Comparison of ENCODE assay signal across 16 cellular contexts in genomic region chr3:117998071-117998470, GRCh38.
A peak's percentile ranks its signal among the peaks of the same experiment; 100 is the strongest.
DNase-seq lines count a peak whose midpoint lies in the region; ATAC-seq, FAIRE-seq and TF ChIP-seq lines count a peak whose summit lies in the region.
"Had no signal": no experiment of that assay in that cellular context is flagged by ENCODE, and none has a peak within 500 bp of the region (broad histone marks: within the 10 kb centered on the region; RNA-seq: fewer than 3 reads in every experiment).

No MANE protein-coding gene starts in this region.

- intact Hi-C loops in GM12878 (cut with micrococcal nuclease; ENCODE audit: unreplicated experiment) = loop anchor here (5.0 kb wide), 1 partner anchor 819 kb away; no protein-coding TSS in a partner anchor

- 41% methylated on average over 4 of the region's 4 CpGs for WGBS in SK-N-SH (ENCODE audit: low lambda C conversion rate)
- WGBS in GM12878 (ENCODE audit: insufficient coverage, insufficient replicate concordance, low lambda C conversion rate, missing lambda C conversion rate) = 8% methylated on average over 4 of the region's 4 CpGs

- no peak for FAIRE-seq in GM12878 (lab: Jason Lieb, UNC)
- FAIRE-seq: K562, RCC 7860 had no signal

- H3K79me2 ChIP-seq in SK-N-SH (ENCODE audit: insufficient read depth) (no peaks in the 10 kb centered on the region), GM12878 (ENCODE audit: control insufficient read depth, insufficient read depth, low read length) (no peaks in the 10 kb centered on the region)

- TF ChIP-seq POLR2A in GM12878 (IDR thresholded peaks at IDR 0.05; ENCODE audit: low read depth, low read length) = no peak

- H3K27me3 ChIP-seq in SK-N-SH (ENCODE audit: insufficient read depth) = no peaks in the 10 kb centered on the region
- H3K27me3 ChIP-seq in GM12878 (replicated peaks in 1 of 2; ENCODE audit: control insufficient read depth in 2 of 2, insufficient read depth in 2 of 2, low read length in 1 of 2) = no peaks in the 10 kb centered on the region; a peak in 1 of 4 replicates

- H3K4me2 ChIP-seq in SK-N-SH (no peak overlapping the region), GM12878 (ENCODE audit: control insufficient read depth, insufficient read depth) (no peak overlapping the region)

- H3F3A ChIP-seq in SK-N-SH (replicated peaks; ENCODE audit: insufficient read depth) = no peaks in the 10 kb centered on the region

- no peak overlapping the region for H3K27ac ChIP-seq in SK-N-SH (ENCODE audit: low read depth in 2 of 2, low read length in 1 of 2)
- H3K27ac ChIP-seq in GM12878 (ENCODE audit: control insufficient read depth, insufficient read depth) = no peak overlapping the region
- H3K27ac ChIP-seq: cardiac muscle cell had no signal

- H4K20me1 ChIP-seq in SK-N-SH (ENCODE audit: insufficient read depth) = no peaks in the 10 kb centered on the region
- no peaks in the 10 kb centered on the region for H4K20me1 ChIP-seq in GM12878 (ENCODE audit: control insufficient read depth, insufficient read depth)

- TF ChIP-seq EP300 in SK-N-SH (IDR thresholded peaks at IDR 0.05; ENCODE audit: borderline replicate concordance in 1 of 2, low read depth in 1 of 2, low read length in 1 of 2) = no peak
- TF ChIP-seq EP300 in GM12878 (IDR thresholded peaks at IDR 0.05; ENCODE audit: borderline replicate concordance in 1 of 2, control insufficient read depth in 1 of 2, low read depth in 2 of 2, low read length in 2 of 2) = no peak

- no peak overlapping the region for H3K27ac Mint-ChIP-seq in T-helper 17 cell
- H3K27ac Mint-ChIP-seq: activated naive CD4-positive, alpha-beta T cell treated with anti-CD3 and anti-CD28 coated beads for 36 hours; endodermal cell; GM23338 had no signal

- no peak overlapping the region for H3K9ac ChIP-seq in SK-N-SH
- H3K9ac ChIP-seq in GM12878 (ENCODE audit: control insufficient read depth, insufficient read depth, low read length) = no peak overlapping the region

- no peaks in the 10 kb centered on the region for H3K4me1 Mint-ChIP-seq in T-helper 17 cell

- POLR2A ChIA-PET in SK-N-SH (lab: Yijun Ruan, JAX) = interaction anchor here (0.8 to 1.9 kb wide), 3 partner anchors 87 to 632 kb away, joined by 3 to 13 read pairs (median 4); no protein-coding TSS in a partner anchor
- POLR2A ChIA-PET in GM12878 (lab: Charles Lee) = no interaction called here

- no peaks in the 10 kb centered on the region for H3K9me2 ChIP-seq in SK-N-SH

- CTCF ChIA-PET in SK-N-SH (lab: Yijun Ruan, JAX) (interaction anchor here (0.6 to 3.7 kb wide), 53 partner anchors 9 to 1227 kb away, joined by 3 to 25 read pairs (median 4); no protein-coding TSS in a partner anchor), GM12878 (lab: Yijun Ruan, JAX) (interaction anchor here (0.7 to 1.7 kb wide), 12 partner anchors 10 to 1126 kb away, joined by 3 to 11 read pairs (median 4); no protein-coding TSS in a partner anchor)

- no peak overlapping the region for H2AFZ ChIP-seq in SK-N-SH (ENCODE audit: low read depth)
- no peak overlapping the region for H2AFZ ChIP-seq in GM12878 (ENCODE audit: control insufficient read depth, low read depth, low read length)

- RAD21 ChIA-PET in GM12878 (lab: Charles Lee; ENCODE audit: unreplicated experiment) = interaction anchor here (0.6 to 1.3 kb wide), 2 partner anchors 338 to 415 kb away, joined by 3 to 4 read pairs; no protein-coding TSS in a partner anchor

- TF ChIP-seq RAD21 in SK-N-SH (IDR thresholded peaks at IDR 0.05; ENCODE audit: low read length) (no peak), GM12878 (IDR thresholded peaks at IDR 0.05; ENCODE audit: insufficient read depth, low read depth, low read length) (no peak)

- no peaks in the 10 kb centered on the region for H3K9me3 ChIP-seq in SK-N-SH
- H3K9me3 ChIP-seq in GM12878 (replicated peaks; ENCODE audit: control insufficient read depth, insufficient read depth, low read length) = no peaks in the 10 kb centered on the region
- peaks cover 2% of the 10 kb centered on the region for H3K9me3 ChIP-seq in T-helper 17 cell (ENCODE audit: control insufficient read depth, low read length, poor library complexity, severe bottlenecking)

- in situ Hi-C loops in GM12878 (cut with MboI) = no loop called here

- SMC1A ChIA-PET in GM12878 (lab: Charles Lee; ENCODE audit: uncharacterized antibody, unreplicated experiment) = no interaction called here

- no peak overlapping the region for H3K4me3 Mint-ChIP-seq in T-helper 17 cell
- H3K4me3 Mint-ChIP-seq: activated naive CD4-positive, alpha-beta T cell treated with anti-CD3 and anti-CD28 coated beads for 36 hours; endodermal cell; GM23338 had no signal

- H3K27me3 Mint-ChIP-seq in T-helper 17 cell = peaks cover 10% of the 10 kb centered on the region

- peak; percentile 16; the same call in 1 of the 3 replicates for ATAC-seq in SK-N-SH treated with all-trans-retinoic acid at 6 μM for 48 hours
- peak; percentile 24; the same call in 2 of the 3 replicates for ATAC-seq in GM12878
- no peak for ATAC-seq in T-helper 17 cell
- no peak for ATAC-seq in HG03571 (IDR thresholded peaks at IDR 0.05; ENCODE audit: unreplicated experiment)

- H3K4me1 ChIP-seq in SK-N-SH (ENCODE audit: control insufficient read depth in 1 of 2, insufficient read depth in 2 of 2, low read depth in 1 of 2, low read length in 1 of 2) = peaks cover 0 to 7% of the 10 kb centered on the region in 2 experiments; a peak in 2 of 4 replicates
- no peaks in the 10 kb centered on the region for H3K4me1 ChIP-seq in GM12878 (ENCODE audit: control insufficient read depth, insufficient read depth, low read length)

- BruUV-seq in GM12878 (replicated peaks; lab: Mats Ljungman, UMichigan) = no TSS peak

- no peaks in the 10 kb centered on the region for H3K36me3 Mint-ChIP-seq in T-helper 17 cell (ENCODE audit: low read depth)

- H3K36me3 ChIP-seq in SK-N-SH (replicated peaks in 1 of 2; ENCODE audit: control insufficient read depth in 1 of 2, insufficient read depth in 2 of 2, low read length in 1 of 2) (no peaks in the 10 kb centered on the region), GM12878 (ENCODE audit: control insufficient read depth in 2 of 2, insufficient read depth in 2 of 2, low read length in 1 of 2) (no peaks in the 10 kb centered on the region)
- H3K36me3 ChIP-seq: cardiac muscle cell had no signal

- H3K4me3 ChIP-seq in SK-N-SH (ENCODE audit: low read depth in 2 of 2, low read length in 1 of 2) (no peak overlapping the region), GM12878 (no peak overlapping the region)
- H3K4me3 ChIP-seq: K562 had no signal

- DNase-seq in SK-N-SH (no peak), HS-27A (ENCODE audit: low read depth) (peak; percentile 19), GM12878 (ENCODE audit: low read depth, low spot score) (no peak), stromal cell of bone marrow (ENCODE audit: low read depth) (peak; percentile 33), midbrain (lab: John Stamatoyannopoulos, UW) (no peak), T-helper 17 cell (no peak)
- DNase-seq: activated CD4-positive, alpha-beta T cell treated with anti-CD3 and anti-CD28 coated beads for 1 hour; activated CD8-positive, alpha-beta memory T cell treated with anti-CD3 and anti-CD28 coated beads, Interleukin-2, amount 50 U/mL, for 4 hours had no signal

- TF ChIP-seq CTCF in SK-N-SH (IDR thresholded peaks at IDR 0.05) = no peak
- TF ChIP-seq CTCF in GM12878 (IDR thresholded peaks at IDR 0.05 in 2 of 3, conservative IDR thresholded peaks at IDR 0.05 in 1 of 3; ENCODE audit: control insufficient read depth in 2 of 3, extremely low read depth in 1 of 3, insufficient read depth in 1 of 3, low read depth in 3 of 3, low read length in 3 of 3) = no peak

TF ChIP-seq in SK-N-SH treated with all-trans-retinoic acid at 6 μM for 48 hours, 23 proteins besides CTCF, POLR2A, EP300 and RAD21 (continues in another document):
- TF ChIP-seq ZNF70 (CRISPR knock-in tag; IDR thresholded peaks at IDR 0.05) = no peak
- TF ChIP-seq, protein P1, sequence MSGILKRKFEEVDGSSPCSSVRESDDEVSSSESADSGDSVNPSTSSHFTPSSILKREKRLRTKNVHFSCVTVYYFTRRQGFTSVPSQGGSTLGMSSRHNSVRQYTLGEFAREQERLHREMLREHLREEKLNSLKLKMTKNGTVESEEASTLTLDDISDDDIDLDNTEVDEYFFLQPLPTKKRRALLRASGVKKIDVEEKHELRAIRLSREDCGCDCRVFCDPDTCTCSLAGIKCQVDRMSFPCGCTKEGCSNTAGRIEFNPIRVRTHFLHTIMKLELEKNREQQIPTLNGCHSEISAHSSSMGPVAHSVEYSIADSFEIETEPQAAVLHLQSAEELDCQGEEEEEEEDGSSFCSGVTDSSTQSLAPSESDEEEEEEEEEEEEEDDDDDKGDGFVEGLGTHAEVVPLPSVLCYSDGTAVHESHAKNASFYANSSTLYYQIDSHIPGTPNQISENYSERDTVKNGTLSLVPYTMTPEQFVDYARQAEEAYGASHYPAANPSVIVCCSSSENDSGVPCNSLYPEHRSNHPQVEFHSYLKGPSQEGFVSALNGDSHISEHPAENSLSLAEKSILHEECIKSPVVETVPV (CRISPR knock-in tag; IDR thresholded peaks at IDR 0.05) = no peak

TF ChIP-seq in SK-N-SH, 30 proteins besides CTCF, POLR2A, EP300 and RAD21 (continues in another document):
- TF ChIP-seq POLR2AphosphoS5 (IDR thresholded peaks at IDR 0.05; ENCODE audit: low read depth, low read length) (no peak), CHD2 (IDR thresholded peaks at IDR 0.05; ENCODE audit: low read length, partially characterized antibody) (no peak), NFIC (IDR thresholded peaks at IDR 0.05; ENCODE audit: borderline replicate concordance) (no peak), TCF12 (IDR thresholded peaks at IDR 0.05) (no peak), TAF1 (IDR thresholded peaks at IDR 0.05; ENCODE audit: borderline replicate concordance, low read depth, low read length) (no peak), FOSL2 (IDR thresholded peaks at IDR 0.05; ENCODE audit: borderline replicate concordance, low read depth) (no peak), YY1 (IDR thresholded peaks at IDR 0.05; ENCODE audit: low read depth) (no peak)

TF ChIP-seq in GM12878, 131 proteins besides CTCF, POLR2A, EP300 and RAD21 (continues in another document):
- TF ChIP-seq ZNF384 (IDR thresholded peaks at IDR 0.05; ENCODE audit: borderline replicate concordance, low read depth, low read length) = no peak
- TF ChIP-seq SMAD5 (IDR thresholded peaks at IDR 0.05; ENCODE audit: low read depth) = no peak
- no peak for TF ChIP-seq POU2F2 (IDR thresholded peaks at IDR 0.05; ENCODE audit: borderline replicate concordance, low read depth, low read length)
- no peak for TF ChIP-seq IRF5 (IDR thresholded peaks at IDR 0.05; ENCODE audit: borderline replicate concordance)
- no peak for TF ChIP-seq NR2F1 (conservative IDR thresholded peaks at IDR 0.05)
- TF ChIP-seq KDM1A (IDR thresholded peaks at IDR 0.05; ENCODE audit: borderline replicate concordance) = no peak

Comparison
In these comparisons a context has a peak if more than half of its experiments do, and no peak if none do; other contexts are left out.
1. ATAC-seq: peak in SK-N-SH treated with all-trans-retinoic acid at 6 μM for 48 hours (single experiment) and GM12878 (single experiment); none in T-helper 17 cell (single experiment) and HG03571 (single experiment).
2. DNase-seq: peak in HS-27A (single experiment) and stromal cell of bone marrow (single experiment); none in SK-N-SH (single experiment), GM12878 (single experiment), midbrain (single experiment) and T-helper 17 cell (0 of 3).